Comparison of ENCODE assay signal across 1 cellular context in the genomic region with DNA sequence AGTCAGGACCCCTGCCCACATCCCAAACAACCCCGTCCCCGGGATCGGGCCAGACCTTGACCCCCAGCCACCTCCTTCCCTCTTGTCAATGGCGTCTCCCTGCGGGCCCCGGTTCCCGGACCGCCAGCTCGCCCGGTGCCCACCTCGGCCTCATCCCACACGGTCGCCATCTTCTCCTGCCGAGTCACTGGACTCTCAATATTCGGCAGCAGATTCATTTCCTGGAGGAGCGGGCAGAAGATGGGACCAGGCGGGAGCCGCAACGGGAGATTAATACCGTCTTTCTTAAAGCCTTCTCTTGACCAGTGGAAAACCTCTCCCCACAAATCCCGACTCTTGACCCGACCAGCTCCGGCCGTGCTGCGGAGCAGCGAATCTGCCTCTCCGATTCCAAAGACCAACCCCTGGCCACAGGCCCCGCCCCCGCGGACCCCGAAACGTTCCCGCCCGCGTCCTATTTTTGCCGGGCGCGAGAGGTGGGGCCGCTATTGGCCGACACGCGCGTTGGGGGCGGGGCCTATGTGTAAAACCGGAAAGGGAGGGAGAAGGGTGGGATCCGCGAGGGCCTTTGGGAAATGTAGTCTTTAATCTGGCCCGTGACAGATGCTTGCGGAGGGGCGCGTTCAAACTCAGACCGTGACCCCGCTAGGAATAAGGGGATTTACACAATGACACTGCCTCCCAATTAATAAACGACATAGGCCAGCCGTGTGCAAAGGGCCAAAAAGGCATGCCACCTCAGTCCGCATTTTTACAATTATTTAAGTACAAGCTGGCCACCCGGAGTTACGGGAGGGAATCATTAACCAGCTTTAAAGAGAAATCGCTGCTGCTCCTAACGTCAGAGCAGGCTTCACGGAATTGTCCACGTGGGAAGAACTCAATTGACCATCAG.
TF ChIP-seq lines count a peak whose summit lies in the region.

Gene PSMC3 (minus strand): TSS at position 378 of the 895 bp plus-strand sequence. CDS start 160 bp downstream, at position 218.

TF ChIP-seq in HepG2, 621 proteins besides CTCF, POLR2A, EP300 and RAD21 (continued from another document and continues in another):
- TF ChIP-seq TFAP4 (IDR thresholded peaks at IDR 0.05; ENCODE audit: borderline replicate concordance, low read depth) (0 out of 2 replicates have a peak, but pooled peaks have one; percentile 10), UBTF (CRISPR knock-in tag; IDR thresholded peaks at IDR 0.05) (peak; percentile 23; the same call in 1 of the 2 replicates), PHF21A (CRISPR knock-in tag; IDR thresholded peaks at IDR 0.05) (peak; percentile 66; the same call in 1 of the 2 replicates), BHLHE40 (IDR thresholded peaks at IDR 0.05; ENCODE audit: low read length) (peak; percentile 34; the same call in 1 of the 2 replicates), RNF219 (CRISPR knock-in tag; IDR thresholded peaks at IDR 0.05) (no peak), BRD4 (CRISPR knock-in tag; IDR thresholded peaks at IDR 0.05) (peak; percentile 96), ZFP82 (CRISPR knock-in tag; IDR thresholded peaks at IDR 0.05; ENCODE audit: borderline replicate concordance) (peak; percentile 70; the same call in 1 of the 2 replicates), NCOR1 (IDR thresholded peaks at IDR 0.05; ENCODE audit: borderline replicate concordance, low read length) (peak; percentile 62; the same call in 1 of the 2 replicates), RFXANK (CRISPR knock-in tag; IDR thresholded peaks at IDR 0.05) (no peak), FOXA1 (IDR thresholded peaks at IDR 0.05) (no peak), FOXA1 (CRISPR knock-in tag; IDR thresholded peaks at IDR 0.05) (peak; percentile 6; the same call in 1 of the 2 replicates), ZNF850 (CRISPR knock-in tag; conservative IDR thresholded peaks at IDR 0.05) (peak; percentile 83; the same call in 1 of the 2 replicates), ZNF510 (CRISPR knock-in tag; IDR thresholded peaks at IDR 0.05; ENCODE audit: low read depth) (no peak), MAFF (IDR thresholded peaks at IDR 0.05; ENCODE audit: low read depth, low read length) (no peak), ZFP37 (CRISPR knock-in tag; IDR thresholded peaks at IDR 0.05; ENCODE audit: borderline replicate concordance) (0 out of 2 replicates have a peak, but pooled peaks have one; percentile 38), ZNF383 (CRISPR knock-in tag; IDR thresholded peaks at IDR 0.05; ENCODE audit: borderline replicate concordance) (peak; percentile 70; the same call in 1 of the 2 replicates), HNF1B (CRISPR knock-in tag; IDR thresholded peaks at IDR 0.05) (peak; percentile 78), STAG1 (CRISPR knock-in tag; IDR thresholded peaks at IDR 0.05) (no peak), KLF16 (CRISPR knock-in tag; IDR thresholded peaks at IDR 0.05) (0 out of 4 replicates have a peak, but pooled peaks of 1 of the 2 experiments have one; percentile 58), TFDP2 (CRISPR knock-in tag; IDR thresholded peaks at IDR 0.05) (peak; percentile 98), GMEB1 (CRISPR knock-in tag; IDR thresholded peaks at IDR 0.05; ENCODE audit: borderline replicate concordance) (peak; percentile 82; the same call in 1 of the 2 replicates)
- TF ChIP-seq, protein P1, sequence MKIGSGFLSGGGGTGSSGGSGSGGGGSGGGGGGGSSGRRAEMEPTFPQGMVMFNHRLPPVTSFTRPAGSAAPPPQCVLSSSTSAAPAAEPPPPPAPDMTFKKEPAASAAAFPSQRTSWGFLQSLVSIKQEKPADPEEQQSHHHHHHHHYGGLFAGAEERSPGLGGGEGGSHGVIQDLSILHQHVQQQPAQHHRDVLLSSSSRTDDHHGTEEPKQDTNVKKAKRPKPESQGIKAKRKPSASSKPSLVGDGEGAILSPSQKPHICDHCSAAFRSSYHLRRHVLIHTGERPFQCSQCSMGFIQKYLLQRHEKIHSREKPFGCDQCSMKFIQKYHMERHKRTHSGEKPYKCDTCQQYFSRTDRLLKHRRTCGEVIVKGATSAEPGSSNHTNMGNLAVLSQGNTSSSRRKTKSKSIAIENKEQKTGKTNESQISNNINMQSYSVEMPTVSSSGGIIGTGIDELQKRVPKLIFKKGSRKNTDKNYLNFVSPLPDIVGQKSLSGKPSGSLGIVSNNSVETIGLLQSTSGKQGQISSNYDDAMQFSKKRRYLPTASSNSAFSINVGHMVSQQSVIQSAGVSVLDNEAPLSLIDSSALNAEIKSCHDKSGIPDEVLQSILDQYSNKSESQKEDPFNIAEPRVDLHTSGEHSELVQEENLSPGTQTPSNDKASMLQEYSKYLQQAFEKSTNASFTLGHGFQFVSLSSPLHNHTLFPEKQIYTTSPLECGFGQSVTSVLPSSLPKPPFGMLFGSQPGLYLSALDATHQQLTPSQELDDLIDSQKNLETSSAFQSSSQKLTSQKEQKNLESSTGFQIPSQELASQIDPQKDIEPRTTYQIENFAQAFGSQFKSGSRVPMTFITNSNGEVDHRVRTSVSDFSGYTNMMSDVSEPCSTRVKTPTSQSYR (CRISPR knock-in tag; IDR thresholded peaks at IDR 0.05; ENCODE audit: borderline replicate concordance): 0 out of 2 replicates have a peak, but pooled peaks have one; percentile 9
- TF ChIP-seq, protein P2, sequence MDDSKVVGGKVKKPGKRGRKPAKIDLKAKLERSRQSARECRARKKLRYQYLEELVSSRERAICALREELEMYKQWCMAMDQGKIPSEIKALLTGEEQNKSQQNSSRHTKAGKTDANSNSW (CRISPR knock-in tag; IDR thresholded peaks at IDR 0.05; ENCODE audit: borderline replicate concordance): no peak
- TF ChIP-seq, protein P3, sequence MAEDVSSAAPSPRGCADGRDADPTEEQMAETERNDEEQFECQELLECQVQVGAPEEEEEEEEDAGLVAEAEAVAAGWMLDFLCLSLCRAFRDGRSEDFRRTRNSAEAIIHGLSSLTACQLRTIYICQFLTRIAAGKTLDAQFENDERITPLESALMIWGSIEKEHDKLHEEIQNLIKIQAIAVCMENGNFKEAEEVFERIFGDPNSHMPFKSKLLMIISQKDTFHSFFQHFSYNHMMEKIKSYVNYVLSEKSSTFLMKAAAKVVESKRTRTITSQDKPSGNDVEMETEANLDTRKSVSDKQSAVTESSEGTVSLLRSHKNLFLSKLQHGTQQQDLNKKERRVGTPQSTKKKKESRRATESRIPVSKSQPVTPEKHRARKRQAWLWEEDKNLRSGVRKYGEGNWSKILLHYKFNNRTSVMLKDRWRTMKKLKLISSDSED (CRISPR knock-in tag; IDR thresholded peaks at IDR 0.05): no peak
- TF ChIP-seq, protein P4, sequence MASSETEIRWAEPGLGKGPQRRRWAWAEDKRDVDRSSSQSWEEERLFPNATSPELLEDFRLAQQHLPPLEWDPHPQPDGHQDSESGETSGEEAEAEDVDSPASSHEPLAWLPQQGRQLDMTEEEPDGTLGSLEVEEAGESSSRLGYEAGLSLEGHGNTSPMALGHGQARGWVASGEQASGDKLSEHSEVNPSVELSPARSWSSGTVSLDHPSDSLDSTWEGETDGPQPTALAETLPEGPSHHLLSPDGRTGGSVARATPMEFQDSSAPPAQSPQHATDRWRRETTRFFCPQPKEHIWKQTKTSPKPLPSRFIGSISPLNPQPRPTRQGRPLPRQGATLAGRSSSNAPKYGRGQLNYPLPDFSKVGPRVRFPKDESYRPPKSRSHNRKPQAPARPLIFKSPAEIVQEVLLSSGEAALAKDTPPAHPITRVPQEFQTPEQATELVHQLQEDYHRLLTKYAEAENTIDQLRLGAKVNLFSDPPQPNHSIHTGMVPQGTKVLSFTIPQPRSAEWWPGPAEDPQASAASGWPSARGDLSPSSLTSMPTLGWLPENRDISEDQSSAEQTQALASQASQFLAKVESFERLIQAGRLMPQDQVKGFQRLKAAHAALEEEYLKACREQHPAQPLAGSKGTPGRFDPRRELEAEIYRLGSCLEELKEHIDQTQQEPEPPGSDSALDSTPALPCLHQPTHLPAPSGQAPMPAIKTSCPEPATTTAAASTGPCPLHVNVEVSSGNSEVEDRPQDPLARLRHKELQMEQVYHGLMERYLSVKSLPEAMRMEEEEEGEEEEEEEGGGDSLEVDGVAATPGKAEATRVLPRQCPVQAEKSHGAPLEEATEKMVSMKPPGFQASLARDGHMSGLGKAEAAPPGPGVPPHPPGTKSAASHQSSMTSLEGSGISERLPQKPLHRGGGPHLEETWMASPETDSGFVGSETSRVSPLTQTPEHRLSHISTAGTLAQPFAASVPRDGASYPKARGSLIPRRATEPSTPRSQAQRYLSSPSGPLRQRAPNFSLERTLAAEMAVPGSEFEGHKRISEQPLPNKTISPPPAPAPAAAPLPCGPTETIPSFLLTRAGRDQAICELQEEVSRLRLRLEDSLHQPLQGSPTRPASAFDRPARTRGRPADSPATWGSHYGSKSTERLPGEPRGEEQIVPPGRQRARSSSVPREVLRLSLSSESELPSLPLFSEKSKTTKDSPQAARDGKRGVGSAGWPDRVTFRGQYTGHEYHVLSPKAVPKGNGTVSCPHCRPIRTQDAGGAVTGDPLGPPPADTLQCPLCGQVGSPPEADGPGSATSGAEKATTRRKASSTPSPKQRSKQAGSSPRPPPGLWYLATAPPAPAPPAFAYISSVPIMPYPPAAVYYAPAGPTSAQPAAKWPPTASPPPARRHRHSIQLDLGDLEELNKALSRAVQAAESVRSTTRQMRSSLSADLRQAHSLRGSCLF (CRISPR knock-in tag; IDR thresholded peaks at IDR 0.05; ENCODE audit: borderline replicate concordance): 0 out of 2 replicates have a peak, but pooled peaks have one; percentile 67
